Comparison of ENCODE assay signal across 1 cellular context in genomic region chr18:3140986-3141639, GRCh38.
TF ChIP-seq lines count a peak whose summit lies in the region.

No MANE protein-coding gene starts in this region.

TF ChIP-seq in HepG2, 621 proteins besides CTCF, POLR2A, EP300 and RAD21 (continued from another document):
- TF ChIP-seq MAX (IDR thresholded peaks at IDR 0.05) (no peak), ZNF512B (CRISPR knock-in tag; IDR thresholded peaks at IDR 0.05; ENCODE audit: borderline replicate concordance) (no peak)
TF ChIP-seq in HepG2: peak in this region for 0.
